ENCODE assay signal across 8 cellular contexts in genomic region chr18:13612111-13612997, GRCh38.
DNase-seq lines count a peak whose midpoint lies in the region; ATAC-seq, FAIRE-seq and TF ChIP-seq lines count a peak whose summit lies in the region.

No MANE protein-coding gene starts in this region.

- no peak for TF ChIP-seq EP300 in H1 (IDR thresholded peaks at IDR 0.05; ENCODE audit: borderline replicate concordance in 1 of 2, low read depth in 2 of 2, low read length in 2 of 2)
- no peak for TF ChIP-seq EP300 in ovary (IDR thresholded peaks at IDR 0.05)
- no peak for TF ChIP-seq EP300 in transverse colon (IDR thresholded peaks at IDR 0.05; ENCODE audit: low read depth)

- no peak for FAIRE-seq in H1 (lab: Jason Lieb, UNC)

- TF ChIP-seq POLR2A in H1 (IDR thresholded peaks at IDR 0.05; ENCODE audit: control extremely low read depth in 1 of 2, low read depth in 2 of 2, low read length in 2 of 2) (no peak), ovary (IDR thresholded peaks at IDR 0.05) (no peak), transverse colon (IDR thresholded peaks at IDR 0.05) (peak; percentile 17)

- peak overlapping the region; percentile 35; the same call in 1 of the 2 replicates for H2AFZ ChIP-seq in H1 (ENCODE audit: low read length)

- intact Hi-C loops in ovary (cut with DNase I) = no loop called here
- intact Hi-C loops in transverse colon (cut with DNase I; ENCODE audit: low total_unique reads) = no loop called here

- POLR2A ChIA-PET in H1 (lab: Charles Lee; ENCODE audit: partially characterized antibody) = interaction anchor here (0.5 kb wide), 1 partner anchor 142 kb away, joined by 3 read pairs; no protein-coding TSS in a partner anchor

- H3K23me2 ChIP-seq in H1 (ENCODE audit: low read depth, low read length) = no peaks in the 10 kb centered on the region

- WGBS in H1 (ENCODE audit: extremely low coverage in 1 of 2, insufficient coverage in 1 of 2, insufficient read length in 1 of 2, insufficient replicate concordance in 2 of 2, low coverage in 1 of 2, low lambda C conversion rate in 2 of 2, missing lambda C conversion rate in 1 of 2), 2 experiments = 79% methylated on average over 20 of the region's 20 CpGs; no CpG with 5 or more reads in 1 of the 2 experiments
- WGBS in ovary, 3 donors = 29 to 48% (median 37%) methylated on average over 20 of the region's 20 CpGs
- 57 to 67% methylated on average over 1 to 20 of the region's 20 CpGs for WGBS in transverse colon (ENCODE audit: low coverage in 1 of 2), 2 donors

- peak overlapping the region; percentile 79 to 99 (median 96) for H3K4me2 ChIP-seq in BLaER1 treated with 17β-estradiol and CSF1 and Interleukin-3, amounts not matched to agents 10 nM and 100 nM
- H3K4me2 ChIP-seq in H1 (ENCODE audit: insufficient read depth in 1 of 2, low read depth in 2 of 2, low read length in 2 of 2) = peak overlapping the region; percentile 59 to 66

- no peak for TF ChIP-seq CTCF in H1 (IDR thresholded peaks at IDR 0.05; ENCODE audit: control extremely low read depth in 1 of 3, insufficient read depth in 1 of 3, low read depth in 1 of 3, low read length in 3 of 3)
- no peak for TF ChIP-seq CTCF in ovary (IDR thresholded peaks at IDR 0.05)
- TF ChIP-seq CTCF in transverse colon (IDR thresholded peaks at IDR 0.05) = no peak

- peak; percentile 52 for ATAC-seq in GM19463 (IDR thresholded peaks at IDR 0.05; ENCODE audit: unreplicated experiment)
- peak; percentile 31 for ATAC-seq in HG03575 (IDR thresholded peaks at IDR 0.05; ENCODE audit: extremely low read depth, insufficient number of reproducible peaks, low FRiP score, unreplicated experiment)

- peak overlapping the region; percentile 48; the same call in 1 of the 2 replicates for H2BK15ac ChIP-seq in H1 (ENCODE audit: low read length)

- peaks cover 0 to 35% (median 9%) of the 10 kb centered on the region in 11 experiments; a peak in 11 of 22 replicates for H4K20me1 ChIP-seq in BLaER1 treated with 17β-estradiol and CSF1 and Interleukin-3, amounts not matched to agents 10 nM and 100 nM
- peaks cover 0 to 2% of the 10 kb centered on the region in 2 experiments for H4K20me1 ChIP-seq in H1 (replicated peaks in 1 of 2; ENCODE audit: control insufficient read depth in 1 of 2, insufficient read depth in 2 of 2, low read length in 2 of 2)

- H3K14ac ChIP-seq in H1 (ENCODE audit: insufficient read length) = no peak overlapping the region

- peak overlapping the region; percentile 71 for H2BK12ac ChIP-seq in H1 (ENCODE audit: low read depth, low read length)

- peak overlapping the region; percentile 46 to 73 (median 60) for H3K4me3 ChIP-seq in BLaER1 treated with 17β-estradiol and CSF1 and Interleukin-3, amounts not matched to agents 10 nM and 100 nM
- H3K4me3 ChIP-seq in H1 (ENCODE audit: extremely low read depth in 1 of 4, insufficient read depth in 2 of 4, low read depth in 3 of 4, low read length in 4 of 4) = peak overlapping the region in 1 of 4 experiments; percentile 50; a peak in 2 of 8 replicates
- peak overlapping the region; percentile 36 for H3K4me3 ChIP-seq in ovary
- H3K4me3 ChIP-seq in transverse colon = peak overlapping the region in 3 of 4 donors; percentile 2 to 39 (median 20)

- H4K91ac ChIP-seq in H1 (replicated peaks; ENCODE audit: insufficient read length, low read length) = no peak overlapping the region

- no peak overlapping the region for H2BK20ac ChIP-seq in H1 (ENCODE audit: low read length)

- H2AK5ac ChIP-seq in H1 (ENCODE audit: low read depth, low read length) = no peak overlapping the region

- H3K9me3 ChIP-seq in BLaER1 treated with 17β-estradiol and CSF1 and Interleukin-3, amounts not matched to agents 10 nM and 100 nM (replicated peaks in 1 of 11) = no peaks in the 10 kb centered on the region
- no peaks in the 10 kb centered on the region for H3K9me3 ChIP-seq in H1 (ENCODE audit: insufficient read depth in 2 of 2, low read depth in 1 of 2, low read length in 1 of 2)
- H3K9me3 ChIP-seq in ovary = no peaks in the 10 kb centered on the region
- no peaks in the 10 kb centered on the region for H3K9me3 ChIP-seq in transverse colon

- in situ Hi-C loops in transverse colon (cut with MboI; ENCODE audit: low pct_ligation_motif_present in 1 of 4, low pct_unique_long_range_greater_than_20kb in 1 of 4, low sequenced_read_pairs in 3 of 4) = no loop called here

- H3K9ac ChIP-seq in BLaER1 treated with 17β-estradiol and CSF1 and Interleukin-3, amounts not matched to agents 10 nM and 100 nM = peak overlapping the region; percentile 69 to 84 (median 77)
- no peak overlapping the region; a peak in 1 of 7 replicates for H3K9ac ChIP-seq in H1 (replicated peaks in 1 of 4; ENCODE audit: extremely low read depth in 1 of 4, low read depth in 3 of 4, low read length in 3 of 4)

- no peak overlapping the region for H2BK120ac ChIP-seq in H1 (replicated peaks; ENCODE audit: low read depth, low read length)

- DNase-seq in activated CD4-positive, alpha-beta T cell treated with anti-CD3 and anti-CD28 coated beads, Interleukin-2, amount 50 U/mL, for 1 hour = peak; percentile 76
- no peak for DNase-seq in H1 (ENCODE audit: low read depth in 1 of 2, low spot score in 2 of 2)
- no peak for DNase-seq in ovary
- peak; percentile 69 for DNase-seq in transverse colon
- DNase-seq in DMS53 treated with DMSO at 0.1 percent for 48 hours (lab: John Stamatoyannopoulos, UW; ENCODE audit: unreplicated experiment) = no peak

- H4K8ac ChIP-seq in H1 (ENCODE audit: extremely low read depth, insufficient read depth, low read length) = peak overlapping the region; percentile 9; the same call in 1 of the 2 replicates

- H3K27me3 ChIP-seq in BLaER1 treated with 17β-estradiol and CSF1 and Interleukin-3, amounts not matched to agents 10 nM and 100 nM = peaks cover 0 to 6% (median 0%) of the 10 kb centered on the region in 11 experiments; a peak in 1 of 22 replicates
- H3K27me3 ChIP-seq in H1 (replicated peaks in 1 of 4; ENCODE audit: control insufficient read depth in 3 of 4, extremely low read depth in 1 of 4, insufficient read depth in 3 of 4, low read length in 3 of 4) (peaks cover 0 to 30% (median 27%) of the 10 kb centered on the region in 4 experiments; a peak in 5 of 7 replicates), ovary (no peaks in the 10 kb centered on the region), transverse colon (no peaks in the 10 kb centered on the region)

- H3K79me2 ChIP-seq in H1 (ENCODE audit: control insufficient read depth in 1 of 2, insufficient read depth in 2 of 2, low read length in 2 of 2) = no peaks in the 10 kb centered on the region

- peaks cover 77 to 97% (median 93%) of the 10 kb centered on the region in 10 experiments for H3K4me1 ChIP-seq in BLaER1 treated with 17β-estradiol and CSF1 and Interleukin-3, amounts not matched to agents 10 nM and 100 nM
- H3K4me1 ChIP-seq in H1 (replicated peaks in 1 of 4; ENCODE audit: control insufficient read depth in 3 of 4, insufficient read depth in 4 of 4, low read length in 3 of 4) (peaks cover 0 to 14% (median 6%) of the 10 kb centered on the region in 4 experiments; a peak in 4 of 7 replicates), ovary (ENCODE audit: insufficient read depth) (peaks cover 3% of the 10 kb centered on the region), transverse colon (peaks cover 5 to 30% (median 12%) of the 10 kb centered on the region in 4 donors)

- no peak overlapping the region for H3K56ac ChIP-seq in H1 (replicated peaks; ENCODE audit: insufficient read length, low read depth, low read length)

- no peak overlapping the region for H3K23ac ChIP-seq in H1 (ENCODE audit: insufficient read length)

- CTCF ChIA-PET in H1 (lab: Charles Lee; ENCODE audit: partially characterized antibody) = interaction anchor here (0.6 to 1.6 kb wide), 9 partner anchors 9 to 396 kb away, joined by 3 to 9 read pairs (median 4); no protein-coding TSS in a partner anchor

- no peak overlapping the region for H3K4ac ChIP-seq in H1 (replicated peaks; ENCODE audit: insufficient read length, low read depth, low read length)

- no peak overlapping the region; the same call in 1 of the 2 replicates for H3K18ac ChIP-seq in H1 (ENCODE audit: extremely low read depth, low read length)

- H3K36me3 ChIP-seq in BLaER1 treated with 17β-estradiol and CSF1 and Interleukin-3, amounts not matched to agents 10 nM and 100 nM = 0 out of 22 replicates have a peak, but pooled peaks cover 0 to 6% (median 0%) of the 10 kb centered on the region in 11 experiments
- H3K36me3 ChIP-seq in H1 (ENCODE audit: control insufficient read depth in 2 of 4, insufficient read depth in 4 of 4, low read length in 3 of 4) = no peaks in the 10 kb centered on the region
- no peaks in the 10 kb centered on the region for H3K36me3 ChIP-seq in ovary
- H3K36me3 ChIP-seq in transverse colon = no peaks in the 10 kb centered on the region

- no peak overlapping the region for H4K5ac ChIP-seq in H1 (ENCODE audit: insufficient read length, low read depth, low read length)

- H3K27ac ChIP-seq in BLaER1 treated with 17β-estradiol and CSF1 and Interleukin-3, amounts not matched to agents 10 nM and 100 nM = peak overlapping the region; percentile 72 to 91 (median 82)
- H3K27ac ChIP-seq in H1 (ENCODE audit: low read depth, low read length) = no peak overlapping the region
- H3K27ac ChIP-seq in ovary = no peak overlapping the region
- H3K27ac ChIP-seq in transverse colon = peak overlapping the region; percentile 27 to 65 (median 44)

- no peak for TF ChIP-seq RAD21 in H1 (IDR thresholded peaks at IDR 0.05 in 1 of 2, conservative IDR thresholded peaks at IDR 0.05 in 1 of 2; ENCODE audit: low read depth in 2 of 2, low read length in 2 of 2)

- H3K79me1 ChIP-seq in H1 (ENCODE audit: low read depth, low read length) = no peaks in the 10 kb centered on the region

- no peak overlapping the region for H2BK5ac ChIP-seq in H1 (ENCODE audit: low read depth, low read length)

TF ChIP-seq in H1, 55 proteins besides CTCF, POLR2A, EP300 and RAD21 (continues in another document):
- no peak for TF ChIP-seq CBX8 (IDR thresholded peaks at IDR 0.05; ENCODE audit: borderline replicate concordance, low read depth, low read length)
- TF ChIP-seq POLR2AphosphoS5 (IDR thresholded peaks at IDR 0.05; ENCODE audit: low read depth, low read length) = no peak
- no peak for TF ChIP-seq SP4 (IDR thresholded peaks at IDR 0.05; ENCODE audit: low read length)
- no peak for TF ChIP-seq CHD1 (IDR thresholded peaks at IDR 0.05; ENCODE audit: low read depth, low read length)
- TF ChIP-seq YY1 (IDR thresholded peaks at IDR 0.05; ENCODE audit: low read depth, low read length) = no peak
- TF ChIP-seq BRCA1 (IDR thresholded peaks at IDR 0.05; ENCODE audit: low read depth, low read length) = no peak
- no peak for TF ChIP-seq ATF2 (IDR thresholded peaks at IDR 0.05; ENCODE audit: low read length)

Comparison
In these comparisons a context has a peak if more than half of its experiments do, and no peak if none do; other contexts are left out.
1. H3K27ac ChIP-seq: peak in BLaER1 treated with 17β-estradiol and CSF1 and Interleukin-3, amounts not matched to agents 10 nM and 100 nM (11 of 11) and transverse colon (4 of 4); none in H1 (single experiment) and ovary (0 of 2).
2. H3K9ac ChIP-seq: peak in BLaER1 treated with 17β-estradiol and CSF1 and Interleukin-3, amounts not matched to agents 10 nM and 100 nM (11 of 11); none in H1 (0 of 4).
3. DNase-seq: peak in activated CD4-positive, alpha-beta T cell treated with anti-CD3 and anti-CD28 coated beads, Interleukin-2, amount 50 U/mL, for 1 hour (single experiment) and transverse colon (single experiment); none in H1 (0 of 2), ovary (0 of 5) and DMS53 treated with DMSO at 0.1 percent for 48 hours (single experiment).